ENCODE assay signal across 1 cellular context in genomic region chr12:12357697-12358476, GRCh38.
TF ChIP-seq lines count a peak whose summit lies in the region.

No MANE protein-coding gene starts in this region.

TF ChIP-seq in GM12878, 131 proteins besides CTCF, POLR2A, EP300 and RAD21 (continued from another document):
- TF ChIP-seq E2F4 (IDR thresholded peaks at IDR 0.05; ENCODE audit: low read depth, low read length), result no peak
